Comparison of ENCODE assay signal across 1 cellular context in the genomic region with DNA sequence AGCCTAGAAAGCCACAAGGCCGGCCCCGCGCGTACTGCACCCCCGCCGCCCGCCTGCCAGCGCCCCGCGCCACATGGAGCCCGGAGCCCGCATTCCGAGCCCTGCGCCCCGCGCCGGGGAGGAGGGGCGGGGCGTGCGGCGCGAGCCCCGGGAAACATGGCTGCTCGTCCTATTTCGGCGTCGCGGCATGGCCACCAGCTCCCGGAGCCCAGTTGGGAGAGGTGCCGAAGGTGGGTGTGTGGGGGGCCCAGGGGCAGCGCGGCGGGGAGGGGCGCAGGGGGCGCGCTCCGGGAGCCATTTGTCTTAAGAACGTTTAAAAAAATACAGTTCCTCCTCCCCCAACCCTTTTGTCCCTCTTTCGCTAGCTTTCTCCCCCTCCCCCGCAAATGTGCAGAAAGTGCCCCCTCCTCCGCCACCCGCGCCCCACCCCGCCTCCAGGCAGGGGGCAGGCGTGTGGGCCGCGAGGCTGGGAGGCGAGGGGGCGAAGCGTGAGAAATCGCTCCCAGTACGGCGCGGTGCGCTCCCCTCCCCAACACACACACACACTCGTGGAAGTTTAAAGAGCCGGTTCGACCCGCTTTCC.
TF ChIP-seq lines count a peak whose summit lies in the region.

No MANE protein-coding gene starts in this region.

TF ChIP-seq in HEK293, 187 proteins besides CTCF, POLR2A, EP300 and RAD21 (continued from another document):
- TF ChIP-seq, protein P1, sequence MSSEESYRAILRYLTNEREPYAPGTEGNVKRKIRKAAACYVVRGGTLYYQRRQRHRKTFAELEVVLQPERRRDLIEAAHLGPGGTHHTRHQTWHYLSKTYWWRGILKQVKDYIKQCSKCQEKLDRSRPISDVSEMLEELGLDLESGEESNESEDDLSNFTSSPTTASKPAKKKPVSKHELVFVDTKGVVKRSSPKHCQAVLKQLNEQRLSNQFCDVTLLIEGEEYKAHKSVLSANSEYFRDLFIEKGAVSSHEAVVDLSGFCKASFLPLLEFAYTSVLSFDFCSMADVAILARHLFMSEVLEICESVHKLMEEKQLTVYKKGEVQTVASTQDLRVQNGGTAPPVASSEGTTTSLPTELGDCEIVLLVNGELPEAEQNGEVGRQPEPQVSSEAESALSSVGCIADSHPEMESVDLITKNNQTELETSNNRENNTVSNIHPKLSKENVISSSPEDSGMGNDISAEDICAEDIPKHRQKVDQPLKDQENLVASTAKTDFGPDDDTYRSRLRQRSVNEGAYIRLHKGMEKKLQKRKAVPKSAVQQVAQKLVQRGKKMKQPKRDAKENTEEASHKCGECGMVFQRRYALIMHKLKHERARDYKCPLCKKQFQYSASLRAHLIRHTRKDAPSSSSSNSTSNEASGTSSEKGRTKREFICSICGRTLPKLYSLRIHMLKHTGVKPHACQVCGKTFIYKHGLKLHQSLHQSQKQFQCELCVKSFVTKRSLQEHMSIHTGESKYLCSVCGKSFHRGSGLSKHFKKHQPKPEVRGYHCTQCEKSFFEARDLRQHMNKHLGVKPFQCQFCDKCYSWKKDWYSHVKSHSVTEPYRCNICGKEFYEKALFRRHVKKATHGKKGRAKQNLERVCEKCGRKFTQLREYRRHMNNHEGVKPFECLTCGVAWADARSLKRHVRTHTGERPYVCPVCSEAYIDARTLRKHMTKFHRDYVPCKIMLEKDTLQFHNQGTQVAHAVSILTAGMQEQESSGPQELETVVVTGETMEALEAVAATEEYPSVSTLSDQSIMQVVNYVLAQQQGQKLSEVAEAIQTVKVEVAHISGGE (tag by site-specific recombination; conservative IDR thresholded peaks at IDR 0.05; ENCODE audit: low read depth): no peak
